In the genomic region with DNA sequence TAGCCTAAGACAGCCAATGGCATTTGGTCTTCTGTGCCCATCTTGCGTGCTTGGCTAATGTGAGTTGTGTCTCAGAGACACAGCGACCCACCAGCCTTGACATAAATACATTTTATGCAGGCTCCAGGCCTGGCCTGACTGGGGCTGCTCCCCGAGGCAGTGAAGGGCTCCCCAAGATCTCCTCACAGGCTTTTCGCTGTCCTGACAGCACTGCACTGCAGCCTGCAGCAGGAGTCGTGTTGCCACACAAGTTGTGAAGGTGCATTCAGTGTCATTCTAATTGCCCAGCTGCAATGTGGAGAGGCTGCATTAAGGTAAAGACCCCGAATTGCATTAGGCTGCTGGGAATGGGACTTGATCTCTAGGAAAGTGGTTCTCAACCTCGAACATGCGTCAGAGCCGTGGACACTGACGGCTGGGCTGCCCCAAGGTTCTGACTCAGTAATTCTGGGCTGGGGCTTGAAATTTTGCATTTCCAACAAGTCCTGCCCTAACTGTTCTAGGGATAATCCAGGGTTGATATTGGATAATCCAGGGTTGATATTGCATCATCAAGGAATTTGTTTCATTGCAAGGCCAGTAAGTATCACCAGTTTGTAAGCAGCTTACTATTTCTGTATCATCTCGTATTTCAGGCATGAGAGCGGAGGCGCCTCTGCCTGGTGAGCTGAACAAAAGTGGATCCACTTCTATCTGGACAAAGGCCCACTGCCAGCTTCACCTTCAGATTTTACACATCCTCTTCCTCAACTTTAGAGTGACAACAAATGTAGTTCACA, we compare ENCODE assay signal across 16 cellular contexts.
A peak's percentile ranks its signal among the peaks of the same experiment; 100 is the strongest.
DNase-seq lines count a peak whose midpoint lies in the region; ATAC-seq and TF ChIP-seq lines count a peak whose summit lies in the region.
"Had no signal": no experiment of that assay in that cellular context is flagged by ENCODE, and none has a peak within 500 bp of the region (broad histone marks: within the 10 kb centered on the region; RNA-seq: fewer than 3 reads in every experiment).

No MANE protein-coding gene starts in this region.

- H3K4me1 ChIP-seq in CD8-positive, alpha-beta T cell (ENCODE audit: insufficient read depth, low read length), result peaks cover 2% of the 10 kb centered on the region

- no peaks in the 10 kb centered on the region for H3K36me3 ChIP-seq in WERI-Rb-1
- no peaks in the 10 kb centered on the region for H3K36me3 ChIP-seq in CD8-positive, alpha-beta T cell (ENCODE audit: insufficient read depth, low read length)

- peak overlapping the region; percentile 15 for H3K27ac Mint-ChIP-seq in stimulated activated naive CD8-positive, alpha-beta T cell treated with anti-CD3 and anti-CD28 coated beads, Interleukin-15, Interleukin-2, amounts not matched to agents 100 ng/mL and 50 ng/mL, for 24 hours
- H3K27ac Mint-ChIP-seq in type B pancreatic cell, result no peak overlapping the region
- no peak overlapping the region for H3K27ac Mint-ChIP-seq in CD8-positive, alpha-beta T cell
- H3K27ac Mint-ChIP-seq: activated CD4-positive, alpha-beta memory T cell treated with anti-CD3 and anti-CD28 coated beads for 36 hours; activated naive CD8-positive, alpha-beta T cell; stimulated activated naive B cell treated with anti-CD40 and anti-IgM and Interleukin-4, amounts not matched to agents 10 μg/mL and 1 μg/mL and 100 μg/mL, for 72 hours had no signal

- H3K4me3 Mint-ChIP-seq in stimulated activated naive CD8-positive, alpha-beta T cell treated with anti-CD3 and anti-CD28 coated beads, Interleukin-15, Interleukin-2, amounts not matched to agents 100 ng/mL and 50 ng/mL, for 24 hours, result no peak overlapping the region
- H3K4me3 Mint-ChIP-seq in type B pancreatic cell, result no peak overlapping the region
- H3K4me3 Mint-ChIP-seq in CD8-positive, alpha-beta T cell, result no peak overlapping the region
- H3K4me3 Mint-ChIP-seq: activated CD4-positive, alpha-beta memory T cell treated with anti-CD3 and anti-CD28 coated beads for 36 hours; activated naive CD8-positive, alpha-beta T cell; stimulated activated naive B cell treated with anti-CD40 and anti-IgM and Interleukin-4, amounts not matched to agents 10 μg/mL and 1 μg/mL and 100 μg/mL, for 72 hours; T-helper 2 cell treated with Interferon-gamma antibody and Interleukin-4, amounts not matched to agents 5 μg/mL and 100 μg/mL, for 36 hours had no signal

- intact Hi-C loops in CD8-positive, alpha-beta T cell (cut with DNase I, micrococcal nuclease), result no loop called here

- no peak for TF ChIP-seq CTCF in WERI-Rb-1 (IDR thresholded peaks at IDR 0.05; ENCODE audit: low read depth, low read length)
- no peak for TF ChIP-seq CTCF in foreskin fibroblast (IDR thresholded peaks at IDR 0.05; ENCODE audit: low read depth, low read length)
- TF ChIP-seq CTCF in type B pancreatic cell (conservative IDR thresholded peaks at IDR 0.05), result no peak
- TF ChIP-seq CTCF in CD8-positive, alpha-beta T cell (IDR thresholded peaks at IDR 0.05), result no peak

- peaks cover 15% of the 10 kb centered on the region for H3K36me3 Mint-ChIP-seq in stimulated activated naive CD8-positive, alpha-beta T cell treated with anti-CD3 and anti-CD28 coated beads, Interleukin-15, Interleukin-2, amounts not matched to agents 100 ng/mL and 50 ng/mL, for 24 hours (ENCODE audit: low read depth)
- no peaks in the 10 kb centered on the region for H3K36me3 Mint-ChIP-seq in type B pancreatic cell
- no peaks in the 10 kb centered on the region for H3K36me3 Mint-ChIP-seq in CD8-positive, alpha-beta T cell

- peaks cover 24% of the 10 kb centered on the region for H3K9me3 ChIP-seq in WERI-Rb-1 (ENCODE audit: severe bottlenecking)
- H3K9me3 ChIP-seq in CD8-positive, alpha-beta T cell (ENCODE audit: low read length), result peaks cover 7% of the 10 kb centered on the region

- H3K9me3 Mint-ChIP-seq in stimulated activated naive CD8-positive, alpha-beta T cell treated with anti-CD3 and anti-CD28 coated beads, Interleukin-15, Interleukin-2, amounts not matched to agents 100 ng/mL and 50 ng/mL, for 24 hours, result peaks cover 18% of the 10 kb centered on the region
- peaks cover 10% of the 10 kb centered on the region for H3K9me3 Mint-ChIP-seq in type B pancreatic cell
- peaks cover 15% of the 10 kb centered on the region for H3K9me3 Mint-ChIP-seq in CD8-positive, alpha-beta T cell

- POLR2A ChIA-PET in CD8-positive, alpha-beta T cell (lab: Charles Lee), result no interaction called here

- H3K27me3 Mint-ChIP-seq in stimulated activated naive CD8-positive, alpha-beta T cell treated with anti-CD3 and anti-CD28 coated beads, Interleukin-15, Interleukin-2, amounts not matched to agents 100 ng/mL and 50 ng/mL, for 24 hours, result peaks cover 25% of the 10 kb centered on the region
- peaks cover 21% of the 10 kb centered on the region for H3K27me3 Mint-ChIP-seq in type B pancreatic cell
- peaks cover 14% of the 10 kb centered on the region for H3K27me3 Mint-ChIP-seq in CD8-positive, alpha-beta T cell (ENCODE audit: low read depth)

- no peaks in the 10 kb centered on the region for H3K27me3 ChIP-seq in WERI-Rb-1 (ENCODE audit: insufficient read depth, low read depth, severe bottlenecking)
- no peaks in the 10 kb centered on the region for H3K27me3 ChIP-seq in CD8-positive, alpha-beta T cell (ENCODE audit: insufficient read depth, low read length)

- CTCF ChIA-PET in CD8-positive, alpha-beta T cell (lab: Charles Lee), result interaction anchor here (0.7 to 5.1 kb wide), 9 partner anchors 11 to 275 kb away, joined by 3 to 83 read pairs (median 7); a partner anchor contains a TSS

- H3K4me3 ChIP-seq in WERI-Rb-1 (ENCODE audit: low read depth, low read length), result no peak overlapping the region
- H3K4me3 ChIP-seq in foreskin fibroblast (ENCODE audit: low read depth in 1 of 2, low read length in 2 of 2), result no peak overlapping the region
- no peak overlapping the region for H3K4me3 ChIP-seq in CD8-positive, alpha-beta T cell (ENCODE audit: low read depth, low read length)

- no peak for DNase-seq in stimulated activated naive CD8-positive, alpha-beta T cell treated with anti-CD3 and anti-CD28 coated beads, Interleukin-15, Interleukin-2, amounts not matched to agents 100 U/mL and 50 U/mL, for 24 hours
- no peak for DNase-seq in WERI-Rb-1
- peak; percentile 56 to 58 for DNase-seq in foreskin fibroblast
- no peak for DNase-seq in type B pancreatic cell (ENCODE audit: extremely low spot score, unreplicated experiment)
- no peak for DNase-seq in NCI-H1417 treated with DMSO at 0.1 percent for 48 hours (lab: John Stamatoyannopoulos, UW)
- DNase-seq in CD8-positive, alpha-beta T cell, result no peak
- DNase-seq: activated CD4-positive, alpha-beta memory T cell treated with anti-CD3 and anti-CD28 coated beads for 36 hours; GOT3; NCI-H446 treated with DMSO at 0.1 percent for 48 hours; stimulated activated CD4-positive, alpha-beta T cell treated with anti-CD3 and anti-CD28 coated beads, Interleukin-2, amount 100 ng/mL, for 48 hours; stimulated activated naive B cell treated with anti-CD40 and anti-IgM and Interleukin-4, amounts not matched to agents 10 μg/mL and 1 μg/mL and 100 μg/mL, for 72 hours had no signal

- H3K27ac ChIP-seq in WERI-Rb-1, result peak overlapping the region; percentile 13; the same call in 1 of the 2 replicates
- no peak overlapping the region for H3K27ac ChIP-seq in CD8-positive, alpha-beta T cell (ENCODE audit: low read depth, low read length)
- H3K27ac ChIP-seq: HL-60 had no signal

- H3K4me1 Mint-ChIP-seq in stimulated activated naive CD8-positive, alpha-beta T cell treated with anti-CD3 and anti-CD28 coated beads, Interleukin-15, Interleukin-2, amounts not matched to agents 100 ng/mL and 50 ng/mL, for 24 hours (ENCODE audit: low read depth), result peaks cover 43% of the 10 kb centered on the region
- H3K4me1 Mint-ChIP-seq in type B pancreatic cell (ENCODE audit: unreplicated experiment), result peaks cover 11% of the 10 kb centered on the region
- peaks cover 3% of the 10 kb centered on the region for H3K4me1 Mint-ChIP-seq in CD8-positive, alpha-beta T cell (ENCODE audit: low read depth)

- no peak for ATAC-seq in stimulated activated naive CD8-positive, alpha-beta T cell treated with anti-CD3 and anti-CD28 coated beads, Interleukin-15, Interleukin-2, amounts not matched to agents 100 U/mL and 50 U/mL, for 24 hours
- no peak for ATAC-seq in GM21381 (IDR thresholded peaks at IDR 0.05; ENCODE audit: unreplicated experiment)
- no peak for ATAC-seq in CD8-positive, alpha-beta T cell

Comparison
In these comparisons a context has a peak if more than half of its experiments do, and no peak if none do; other contexts are left out.
1. DNase-seq: peak in foreskin fibroblast (2 of 2); none in stimulated activated naive CD8-positive, alpha-beta T cell treated with anti-CD3 and anti-CD28 coated beads, Interleukin-15, Interleukin-2, amounts not matched to agents 100 U/mL and 50 U/mL, for 24 hours (single experiment), WERI-Rb-1 (single experiment), type B pancreatic cell (single experiment), NCI-H1417 treated with DMSO at 0.1 percent for 48 hours (single experiment) and CD8-positive, alpha-beta T cell (0 of 7).